ENCODE assay signal across 8 cellular contexts in the genomic region with DNA sequence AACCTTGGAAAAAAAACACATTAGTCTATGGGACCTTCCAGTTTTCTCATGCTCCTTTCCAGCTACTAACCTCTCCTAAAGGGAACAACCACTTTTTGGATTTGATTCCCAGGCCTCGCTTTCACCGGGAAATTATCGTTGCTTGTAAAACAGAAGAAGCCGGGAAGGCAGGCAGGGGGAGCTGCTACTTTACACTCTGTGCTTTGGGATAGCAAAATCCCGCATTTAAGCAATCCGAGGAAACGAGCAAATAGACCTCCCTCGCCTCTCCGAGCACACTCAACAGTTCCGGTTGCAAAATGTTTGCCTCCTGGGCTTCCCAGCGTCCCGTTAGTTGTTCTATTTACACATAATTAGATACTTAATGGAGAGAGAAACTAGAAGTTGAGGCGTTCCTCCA. TPM values are rescaled to one million over a fixed set of nuclear protein-coding genes. Genes with fewer than 3 reads are reported as not detected.
DNase-seq lines count a peak whose midpoint lies in the region; ATAC-seq, FAIRE-seq and TF ChIP-seq lines count a peak whose summit lies in the region.

No MANE protein-coding gene starts in this region.

- no peaks in the 10 kb centered on the region for H3K9me3 ChIP-seq in neuron (ENCODE audit: low read length)

- peak overlapping the region; percentile 85 for H3K4me3 Mint-ChIP-seq in activated CD8-positive, alpha-beta T cell treated with anti-CD3 and anti-CD28 coated beads for 36 hours

- peaks cover 15% of the 10 kb centered on the region for H3K4me1 ChIP-seq in neuron (ENCODE audit: insufficient read depth, low read length)

- peaks cover 15% of the 10 kb centered on the region for H3K27me3 Mint-ChIP-seq in activated CD8-positive, alpha-beta T cell treated with anti-CD3 and anti-CD28 coated beads for 36 hours

- H3K27me3 ChIP-seq in neuron (ENCODE audit: insufficient read depth, low read length): peaks cover 62% of the 10 kb centered on the region

- CTCF ChIA-PET in activated CD8-positive, alpha-beta T cell treated with anti-CD3 and anti-CD28 coated beads for 36 hours (lab: Charles Lee): interaction anchor here (1.0 to 2.9 kb wide), 4 partner anchors 14 to 41 kb away, joined by 3 to 13 read pairs (median 4); no protein-coding TSS in a partner anchor

- peak overlapping the region; percentile 82 for H3K27ac Mint-ChIP-seq in activated CD8-positive, alpha-beta T cell treated with anti-CD3 and anti-CD28 coated beads for 36 hours

- no peaks in the 10 kb centered on the region for H3K36me3 ChIP-seq in neuron (ENCODE audit: insufficient read depth, low read length)

- peaks cover 48% of the 10 kb centered on the region for H3K36me3 Mint-ChIP-seq in activated CD8-positive, alpha-beta T cell treated with anti-CD3 and anti-CD28 coated beads for 36 hours (ENCODE audit: low read depth)

- TF ChIP-seq CTCF in activated CD8-positive, alpha-beta T cell treated with anti-CD3 and anti-CD28 coated beads for 36 hours (IDR thresholded peaks at IDR 0.05): no peak

- intact Hi-C loops in activated CD8-positive, alpha-beta T cell treated with anti-CD3 and anti-CD28 coated beads for 36 hours (cut with micrococcal nuclease): loop anchor here (5.0 kb wide), 1 partner anchor 42 kb away; no protein-coding TSS in a partner anchor

- peaks cover 66% of the 10 kb centered on the region for H3K4me1 Mint-ChIP-seq in activated CD8-positive, alpha-beta T cell treated with anti-CD3 and anti-CD28 coated beads for 36 hours (ENCODE audit: low read depth)

- FAIRE-seq in HTR-8/SVneo (lab: Jason Lieb, UNC): no peak

- peak overlapping the region; percentile 76 for H2AFZ ChIP-seq in neuron (ENCODE audit: low read depth, low read length)

- H3K4me3 ChIP-seq in neuron (ENCODE audit: low read length): peak overlapping the region; percentile 43

- H3K9me3 Mint-ChIP-seq in activated CD8-positive, alpha-beta T cell treated with anti-CD3 and anti-CD28 coated beads for 36 hours: no peaks in the 10 kb centered on the region

- ATAC-seq in activated CD8-positive, alpha-beta T cell treated with anti-CD3 and anti-CD28 coated beads for 36 hours: no peak
- ATAC-seq in GM21528 (IDR thresholded peaks at IDR 0.05; ENCODE audit: low FRiP score, unreplicated experiment): no peak
- ATAC-seq in HG02642 (IDR thresholded peaks at IDR 0.05; ENCODE audit: poor library complexity, unreplicated experiment): no peak

- DNase-seq in CD1c-positive myeloid dendritic cell (ENCODE audit: extremely low spot score) (peak; percentile 35), HTR-8/SVneo (ENCODE audit: insufficient read length, low spot score) (peak; percentile 52), glomerular visceral epithelial cell (ENCODE audit: extremely low spot score) (peak; percentile 29), SW480 (ENCODE audit: low spot score) (no peak)
- peak; percentile 16 for DNase-seq in activated CD8-positive, alpha-beta T cell treated with anti-CD3 and anti-CD28 coated beads for 36 hours

- POLR2A ChIA-PET in activated CD8-positive, alpha-beta T cell treated with anti-CD3 and anti-CD28 coated beads for 36 hours (lab: Charles Lee): interaction anchor here (0.6 to 4.4 kb wide), 6 partner anchors 10 to 776 kb away, joined by 3 to 19 read pairs (median 4); no protein-coding TSS in a partner anchor

RNA-seq across cellular contexts. Expression of gene CD38, which starts 1.2 kb away (rescaled TPM):
- 10 to 100 TPM; 24.3 to 25.6 TPM for total RNA-seq in activated CD8-positive, alpha-beta T cell treated with anti-CD3 and anti-CD28 coated beads for 36 hours
